In genomic region chr18:21735452-21736015, GRCh38 we compare ENCODE assay signal across 1 cellular context.
TF ChIP-seq lines count a peak whose summit lies in the region.

No MANE protein-coding gene starts in this region.

TF ChIP-seq in K562, 482 proteins besides CTCF, POLR2A, EP300 and RAD21 (continued from another document and continues in another):
- TF ChIP-seq, protein P1, sequence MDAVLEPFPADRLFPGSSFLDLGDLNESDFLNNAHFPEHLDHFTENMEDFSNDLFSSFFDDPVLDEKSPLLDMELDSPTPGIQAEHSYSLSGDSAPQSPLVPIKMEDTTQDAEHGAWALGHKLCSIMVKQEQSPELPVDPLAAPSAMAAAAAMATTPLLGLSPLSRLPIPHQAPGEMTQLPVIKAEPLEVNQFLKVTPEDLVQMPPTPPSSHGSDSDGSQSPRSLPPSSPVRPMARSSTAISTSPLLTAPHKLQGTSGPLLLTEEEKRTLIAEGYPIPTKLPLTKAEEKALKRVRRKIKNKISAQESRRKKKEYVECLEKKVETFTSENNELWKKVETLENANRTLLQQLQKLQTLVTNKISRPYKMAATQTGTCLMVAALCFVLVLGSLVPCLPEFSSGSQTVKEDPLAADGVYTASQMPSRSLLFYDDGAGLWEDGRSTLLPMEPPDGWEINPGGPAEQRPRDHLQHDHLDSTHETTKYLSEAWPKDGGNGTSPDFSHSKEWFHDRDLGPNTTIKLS (IDR thresholded peaks at IDR 0.05; ENCODE audit: borderline replicate concordance, low read depth) = peak; percentile 82; the same call in 1 of the 2 replicates
- peak; percentile 78 for TF ChIP-seq ZNF316 (IDR thresholded peaks at IDR 0.05)
- no peak for TF ChIP-seq FIP1L1 (IDR thresholded peaks at IDR 0.05; ENCODE audit: low read depth, low read length, poor library complexity, severe bottlenecking)
- no peak for TF ChIP-seq NR2F6 (CRISPR knock-in tag; IDR thresholded peaks at IDR 0.05)
- TF ChIP-seq PYGO2 (tag; IDR thresholded peaks at IDR 0.05) = no peak
- no peak for TF ChIP-seq MECOM (CRISPR knock-in tag; IDR thresholded peaks at IDR 0.05)
- peak; percentile 50; the same call in 1 of the 2 replicates for TF ChIP-seq CXXC5 (CRISPR knock-in tag; IDR thresholded peaks at IDR 0.05)
- no peak for TF ChIP-seq ZNF561 (CRISPR knock-in tag; conservative IDR thresholded peaks at IDR 0.05)
- no peak for TF ChIP-seq ZFP1 (CRISPR knock-in tag; IDR thresholded peaks at IDR 0.05)
- peak; percentile 45; the same call in 1 of the 2 replicates for TF ChIP-seq POLR2AphosphoS5 (IDR thresholded peaks at IDR 0.05; ENCODE audit: control insufficient read depth, insufficient read depth, low read depth, low read length)
- peak; percentile 78 for TF ChIP-seq NFE2 (IDR thresholded peaks at IDR 0.05; ENCODE audit: low read depth)
- TF ChIP-seq, protein P2, sequence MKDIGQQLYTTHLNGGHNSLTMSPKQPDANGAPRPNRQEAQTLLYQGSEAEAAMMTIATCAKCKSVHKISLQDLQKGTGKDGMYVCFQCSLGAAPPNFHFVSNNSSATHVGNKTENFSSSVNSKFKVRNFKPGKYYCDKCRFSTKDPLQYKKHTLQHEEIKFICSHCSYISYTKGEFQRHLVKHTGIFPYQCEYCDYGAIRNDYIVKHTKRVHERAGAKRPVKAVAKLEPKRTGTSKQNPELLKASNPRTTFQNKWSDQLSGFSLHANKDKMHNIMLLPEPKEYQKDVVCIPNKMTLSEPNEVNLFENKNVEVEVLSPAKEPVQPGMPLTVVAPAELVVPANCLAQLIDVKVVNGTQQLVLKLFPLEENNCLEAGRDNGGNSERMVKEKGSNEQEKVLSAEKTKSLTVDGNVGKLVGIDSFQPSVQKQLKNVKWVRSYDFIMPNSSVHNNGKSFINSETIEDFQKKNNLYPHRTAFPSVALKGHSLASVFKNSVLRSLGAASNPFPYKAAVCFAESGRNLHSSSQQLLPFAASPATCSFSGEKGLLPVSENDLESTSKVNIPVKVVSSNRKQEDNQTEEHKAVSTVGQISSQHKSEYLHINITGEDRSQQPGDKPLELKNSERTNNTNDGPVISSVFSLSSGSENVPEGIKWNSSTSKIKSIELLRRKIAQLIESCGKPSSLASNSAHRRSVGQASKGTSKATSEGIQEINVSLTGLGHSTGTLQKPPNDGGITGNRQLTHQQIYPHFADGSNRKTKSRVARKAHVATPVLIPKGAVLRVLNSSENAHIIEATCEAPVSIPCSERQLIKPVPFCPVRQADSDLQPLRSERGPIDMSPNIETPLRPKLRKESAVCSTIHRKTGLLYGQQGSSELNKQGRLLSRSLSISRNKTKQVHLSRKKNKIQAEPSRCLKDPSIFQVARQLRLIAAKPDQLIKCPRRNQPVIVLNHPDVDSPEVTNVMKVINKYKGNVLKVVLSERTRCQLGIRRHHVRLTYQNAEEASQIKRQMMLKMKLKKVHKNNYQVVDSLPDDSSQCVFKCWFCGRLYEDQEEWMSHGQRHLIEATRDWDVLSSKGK (CRISPR knock-in tag; IDR thresholded peaks at IDR 0.05) = no peak
- TF ChIP-seq, protein P3, sequence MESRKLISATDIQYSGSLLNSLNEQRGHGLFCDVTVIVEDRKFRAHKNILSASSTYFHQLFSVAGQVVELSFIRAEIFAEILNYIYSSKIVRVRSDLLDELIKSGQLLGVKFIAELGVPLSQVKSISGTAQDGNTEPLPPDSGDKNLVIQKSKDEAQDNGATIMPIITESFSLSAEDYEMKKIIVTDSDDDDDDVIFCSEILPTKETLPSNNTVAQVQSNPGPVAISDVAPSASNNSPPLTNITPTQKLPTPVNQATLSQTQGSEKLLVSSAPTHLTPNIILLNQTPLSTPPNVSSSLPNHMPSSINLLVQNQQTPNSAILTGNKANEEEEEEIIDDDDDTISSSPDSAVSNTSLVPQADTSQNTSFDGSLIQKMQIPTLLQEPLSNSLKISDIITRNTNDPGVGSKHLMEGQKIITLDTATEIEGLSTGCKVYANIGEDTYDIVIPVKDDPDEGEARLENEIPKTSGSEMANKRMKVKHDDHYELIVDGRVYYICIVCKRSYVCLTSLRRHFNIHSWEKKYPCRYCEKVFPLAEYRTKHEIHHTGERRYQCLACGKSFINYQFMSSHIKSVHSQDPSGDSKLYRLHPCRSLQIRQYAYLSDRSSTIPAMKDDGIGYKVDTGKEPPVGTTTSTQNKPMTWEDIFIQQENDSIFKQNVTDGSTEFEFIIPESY (CRISPR knock-in tag; IDR thresholded peaks at IDR 0.05) = no peak
- peak; percentile 64 for TF ChIP-seq HNRNPLL (IDR thresholded peaks at IDR 0.05; ENCODE audit: low read depth, low read length, poor library complexity, severe bottlenecking)
- TF ChIP-seq TEAD4 (IDR thresholded peaks at IDR 0.05; ENCODE audit: low read length) = peak; percentile 65
- no peak for TF ChIP-seq TEAD4 (CRISPR knock-in tag; IDR thresholded peaks at IDR 0.05; ENCODE audit: borderline replicate concordance)
- no peak for TF ChIP-seq SMAD2 (IDR thresholded peaks at IDR 0.05; ENCODE audit: low read depth, low read length)
- TF ChIP-seq TRIM24 (IDR thresholded peaks at IDR 0.05) = peak; percentile 83 to 89
- 0 out of 2 replicates have a peak, but pooled peaks have one; percentile 42 for TF ChIP-seq ZNF175 (CRISPR knock-in tag; IDR thresholded peaks at IDR 0.05; ENCODE audit: low read depth)
- TF ChIP-seq, protein P4, sequence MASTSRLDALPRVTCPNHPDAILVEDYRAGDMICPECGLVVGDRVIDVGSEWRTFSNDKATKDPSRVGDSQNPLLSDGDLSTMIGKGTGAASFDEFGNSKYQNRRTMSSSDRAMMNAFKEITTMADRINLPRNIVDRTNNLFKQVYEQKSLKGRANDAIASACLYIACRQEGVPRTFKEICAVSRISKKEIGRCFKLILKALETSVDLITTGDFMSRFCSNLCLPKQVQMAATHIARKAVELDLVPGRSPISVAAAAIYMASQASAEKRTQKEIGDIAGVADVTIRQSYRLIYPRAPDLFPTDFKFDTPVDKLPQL (IDR thresholded peaks at IDR 0.05; ENCODE audit: extremely low read depth, insufficient read length) = no peak
- TF ChIP-seq PCBP2 (IDR thresholded peaks at IDR 0.05; ENCODE audit: low read depth, low read length, poor library complexity, severe bottlenecking) = no peak
- peak; percentile 77; the same call in 1 of the 2 replicates for TF ChIP-seq ATF7 (IDR thresholded peaks at IDR 0.05)
- peak; percentile 36 for TF ChIP-seq POLR2B (IDR thresholded peaks at IDR 0.05; ENCODE audit: low read depth, partially characterized antibody)
- TF ChIP-seq, protein P5, sequence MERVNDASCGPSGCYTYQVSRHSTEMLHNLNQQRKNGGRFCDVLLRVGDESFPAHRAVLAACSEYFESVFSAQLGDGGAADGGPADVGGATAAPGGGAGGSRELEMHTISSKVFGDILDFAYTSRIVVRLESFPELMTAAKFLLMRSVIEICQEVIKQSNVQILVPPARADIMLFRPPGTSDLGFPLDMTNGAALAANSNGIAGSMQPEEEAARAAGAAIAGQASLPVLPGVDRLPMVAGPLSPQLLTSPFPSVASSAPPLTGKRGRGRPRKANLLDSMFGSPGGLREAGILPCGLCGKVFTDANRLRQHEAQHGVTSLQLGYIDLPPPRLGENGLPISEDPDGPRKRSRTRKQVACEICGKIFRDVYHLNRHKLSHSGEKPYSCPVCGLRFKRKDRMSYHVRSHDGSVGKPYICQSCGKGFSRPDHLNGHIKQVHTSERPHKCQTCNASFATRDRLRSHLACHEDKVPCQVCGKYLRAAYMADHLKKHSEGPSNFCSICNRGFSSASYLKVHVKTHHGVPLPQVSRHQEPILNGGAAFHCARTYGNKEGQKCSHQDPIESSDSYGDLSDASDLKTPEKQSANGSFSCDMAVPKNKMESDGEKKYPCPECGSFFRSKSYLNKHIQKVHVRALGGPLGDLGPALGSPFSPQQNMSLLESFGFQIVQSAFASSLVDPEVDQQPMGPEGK (CRISPR knock-in tag; IDR thresholded peaks at IDR 0.05; ENCODE audit: borderline replicate concordance) = no peak
- 0 out of 4 replicates have a peak, but pooled peaks of 1 of the 2 experiments have one; percentile 26 for TF ChIP-seq MAZ (CRISPR knock-in tag; conservative IDR thresholded peaks at IDR 0.05 in 1 of 2, IDR thresholded peaks at IDR 0.05 in 1 of 2)
- no peak for TF ChIP-seq ZNF224 (CRISPR knock-in tag; IDR thresholded peaks at IDR 0.05)
- TF ChIP-seq TEAD1 (CRISPR knock-in tag; IDR thresholded peaks at IDR 0.05) = 0 out of 4 replicates have a peak, but pooled peaks have one; percentile 13 to 51
- no peak for TF ChIP-seq ZNF511 (CRISPR knock-in tag; IDR thresholded peaks at IDR 0.05)
- TF ChIP-seq YY1 (IDR thresholded peaks at IDR 0.05; ENCODE audit: borderline replicate concordance in 1 of 3, control insufficient read depth in 1 of 3, extremely low read depth in 1 of 3, insufficient read depth in 3 of 3, insufficient read length in 1 of 3, insufficient replicate concordance in 2 of 3, low read depth in 1 of 3, low read length in 2 of 3) = peak; percentile 67 to 94 (median 88)
- TF ChIP-seq TFAP4 (CRISPR knock-in tag; IDR thresholded peaks at IDR 0.05; ENCODE audit: borderline replicate concordance) = peak; percentile 49; the same call in 1 of the 2 replicates
- TF ChIP-seq SRSF7 (optimal IDR thresholded peaks at IDR 0.05; ENCODE audit: low read depth, low read length) = no peak
- TF ChIP-seq C11orf30 (IDR thresholded peaks at IDR 0.05; ENCODE audit: low read depth) = peak; percentile 79; the same call in 1 of the 2 replicates
- no peak for TF ChIP-seq ZNF280A (IDR thresholded peaks at IDR 0.05; ENCODE audit: low read depth, partially characterized antibody)
- peak in 1 of 2 experiments; percentile 46; a peak in 1 of 4 replicates for TF ChIP-seq ZNF639 (CRISPR knock-in tag; conservative IDR thresholded peaks at IDR 0.05 in 1 of 2, IDR thresholded peaks at IDR 0.05 in 1 of 2)
- TF ChIP-seq FOXA1 (IDR thresholded peaks at IDR 0.05; ENCODE audit: borderline replicate concordance) = peak; percentile 55; the same call in 1 of the 2 replicates
- TF ChIP-seq SIX5 (IDR thresholded peaks at IDR 0.05; ENCODE audit: borderline replicate concordance in 1 of 2, insufficient read depth in 1 of 2, low read depth in 1 of 2, low read length in 2 of 2) = no peak
- peak; percentile 87 for TF ChIP-seq NCOR1 (IDR thresholded peaks at IDR 0.05)
- no peak for TF ChIP-seq USF1 (CRISPR knock-in tag; IDR thresholded peaks at IDR 0.05)
- TF ChIP-seq HMG20A (CRISPR knock-in tag; conservative IDR thresholded peaks at IDR 0.05) = no peak
- no peak for TF ChIP-seq ZNF124 (CRISPR knock-in tag; IDR thresholded peaks at IDR 0.05)
- TF ChIP-seq ZNF165 (CRISPR knock-in tag; IDR thresholded peaks at IDR 0.05; ENCODE audit: borderline replicate concordance) = no peak
- TF ChIP-seq POLR2H (tag; IDR thresholded peaks at IDR 0.05; ENCODE audit: low read depth) = peak; percentile 41; the same call in 1 of the 2 replicates
- no peak for TF ChIP-seq HINFP (tag; conservative IDR thresholded peaks at IDR 0.05; ENCODE audit: low read depth)
- TF ChIP-seq, protein P6, sequence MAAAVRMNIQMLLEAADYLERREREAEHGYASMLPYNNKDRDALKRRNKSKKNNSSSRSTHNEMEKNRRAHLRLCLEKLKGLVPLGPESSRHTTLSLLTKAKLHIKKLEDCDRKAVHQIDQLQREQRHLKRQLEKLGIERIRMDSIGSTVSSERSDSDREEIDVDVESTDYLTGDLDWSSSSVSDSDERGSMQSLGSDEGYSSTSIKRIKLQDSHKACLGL (CRISPR knock-in tag; IDR thresholded peaks at IDR 0.05; ENCODE audit: borderline replicate concordance, poor library complexity, severe bottlenecking) = no peak
- no peak for TF ChIP-seq ZNF75A (CRISPR knock-in tag; IDR thresholded peaks at IDR 0.05)
